In genomic region chr1:68460935-68461334, GRCh38 we compare ENCODE assay signal across 20 cellular contexts. TPM values are rescaled to one million over a fixed set of nuclear protein-coding genes. Genes with fewer than 3 reads are reported as not detected.
"Had no signal": no experiment of that assay in that cellular context is flagged by ENCODE, and none has a peak within 500 bp of the region (broad histone marks: within the 10 kb centered on the region; RNA-seq: fewer than 3 reads in every experiment).

No MANE protein-coding gene starts in this region.

- H3K36me3 ChIP-seq: MG63, SJSA1 had no signal

- H3K9me3 ChIP-seq: MG63, SJSA1 had no signal

- DNase-seq: KG1, MG63, NCI-H1092, NCI-H1105 treated with DMSO at 0.1 percent for 48 hours, NCI-H1417 treated with DMSO at 0.1 percent for 48 hours, NCI-H187, NCI-H2029, NCI-H2081 treated with DMSO at 0.1 percent for 48 hours, NCI-H2171, NCI-H226, NCI-H446, NCI-H510A, NCI-H524 treated with DMSO at 0.1 percent for 48 hours, NCI-H69, NCI-H774, Right ventricle myocardium superior, RPMI8226, SIG-M5 had no signal

- H3K4me3 ChIP-seq: MG63, SJSA1, SK-N-MC had no signal

- H3K4me1 ChIP-seq: SJSA1 had no signal

RNA-seq across cellular contexts. Expression of gene RPE65, which starts 11.2 kb away (rescaled TPM):
- total RNA-seq: Right ventricle myocardium superior, SJSA1 had no signal
